Comparison of ENCODE assay signal across 1 cellular context in the genomic region with DNA sequence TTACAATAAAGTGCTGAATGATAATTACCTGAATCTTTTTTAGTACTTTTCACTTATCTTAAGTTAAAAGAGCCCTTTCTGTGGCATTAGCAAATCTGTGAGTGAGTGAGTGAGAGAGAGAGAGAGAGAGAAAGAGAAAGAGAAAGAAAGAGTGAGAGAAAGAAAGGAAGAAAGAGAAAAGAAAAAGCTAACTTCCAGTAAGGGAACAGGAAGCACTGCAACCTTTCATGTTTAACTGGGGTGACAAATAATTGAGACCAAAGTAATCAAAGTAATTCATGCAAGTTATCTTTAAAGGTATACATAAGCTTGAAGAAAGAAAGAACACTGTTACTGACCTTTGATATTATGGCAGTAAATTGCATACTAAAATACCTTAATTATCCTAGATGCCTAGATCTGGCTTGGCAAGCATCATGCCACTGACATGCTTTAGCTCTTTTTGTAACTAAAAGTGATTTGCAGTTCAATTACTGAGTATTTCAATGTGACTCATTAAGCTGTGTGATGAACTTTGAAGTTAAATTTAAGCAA.
TF ChIP-seq lines count a peak whose summit lies in the region.

No MANE protein-coding gene starts in this region.

TF ChIP-seq in HCT116, 20 proteins besides CTCF, POLR2A, EP300 and RAD21 (continued from another document):
- TF ChIP-seq, protein P1, sequence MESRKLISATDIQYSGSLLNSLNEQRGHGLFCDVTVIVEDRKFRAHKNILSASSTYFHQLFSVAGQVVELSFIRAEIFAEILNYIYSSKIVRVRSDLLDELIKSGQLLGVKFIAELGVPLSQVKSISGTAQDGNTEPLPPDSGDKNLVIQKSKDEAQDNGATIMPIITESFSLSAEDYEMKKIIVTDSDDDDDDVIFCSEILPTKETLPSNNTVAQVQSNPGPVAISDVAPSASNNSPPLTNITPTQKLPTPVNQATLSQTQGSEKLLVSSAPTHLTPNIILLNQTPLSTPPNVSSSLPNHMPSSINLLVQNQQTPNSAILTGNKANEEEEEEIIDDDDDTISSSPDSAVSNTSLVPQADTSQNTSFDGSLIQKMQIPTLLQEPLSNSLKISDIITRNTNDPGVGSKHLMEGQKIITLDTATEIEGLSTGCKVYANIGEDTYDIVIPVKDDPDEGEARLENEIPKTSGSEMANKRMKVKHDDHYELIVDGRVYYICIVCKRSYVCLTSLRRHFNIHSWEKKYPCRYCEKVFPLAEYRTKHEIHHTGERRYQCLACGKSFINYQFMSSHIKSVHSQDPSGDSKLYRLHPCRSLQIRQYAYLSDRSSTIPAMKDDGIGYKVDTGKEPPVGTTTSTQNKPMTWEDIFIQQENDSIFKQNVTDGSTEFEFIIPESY (IDR thresholded peaks at IDR 0.05; ENCODE audit: extremely low read depth, insufficient replicate concordance, low read length) = no peak
- TF ChIP-seq, protein P2, sequence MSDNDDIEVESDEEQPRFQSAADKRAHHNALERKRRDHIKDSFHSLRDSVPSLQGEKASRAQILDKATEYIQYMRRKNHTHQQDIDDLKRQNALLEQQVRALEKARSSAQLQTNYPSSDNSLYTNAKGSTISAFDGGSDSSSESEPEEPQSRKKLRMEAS (IDR thresholded peaks at IDR 0.05) = no peak
- TF ChIP-seq ZNF274 (IDR thresholded peaks at IDR 0.05; ENCODE audit: low read depth, low read length) = no peak
- no peak for TF ChIP-seq JUND (IDR thresholded peaks at IDR 0.05)
- TF ChIP-seq CEBPB (IDR thresholded peaks at IDR 0.05; ENCODE audit: low read depth) = no peak
- TF ChIP-seq SRF (IDR thresholded peaks at IDR 0.05; ENCODE audit: low read depth) = no peak
- no peak for TF ChIP-seq EGR1 (IDR thresholded peaks at IDR 0.05; ENCODE audit: low read depth)
- no peak for TF ChIP-seq FOSL1 (IDR thresholded peaks at IDR 0.05; ENCODE audit: low read depth)
- TF ChIP-seq, protein P3, sequence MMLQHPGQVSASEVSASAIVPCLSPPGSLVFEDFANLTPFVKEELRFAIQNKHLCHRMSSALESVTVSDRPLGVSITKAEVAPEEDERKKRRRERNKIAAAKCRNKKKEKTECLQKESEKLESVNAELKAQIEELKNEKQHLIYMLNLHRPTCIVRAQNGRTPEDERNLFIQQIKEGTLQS (IDR thresholded peaks at IDR 0.05) = no peak
- no peak for TF ChIP-seq CBX3 (IDR thresholded peaks at IDR 0.05; ENCODE audit: low read depth)
- TF ChIP-seq, protein P4, sequence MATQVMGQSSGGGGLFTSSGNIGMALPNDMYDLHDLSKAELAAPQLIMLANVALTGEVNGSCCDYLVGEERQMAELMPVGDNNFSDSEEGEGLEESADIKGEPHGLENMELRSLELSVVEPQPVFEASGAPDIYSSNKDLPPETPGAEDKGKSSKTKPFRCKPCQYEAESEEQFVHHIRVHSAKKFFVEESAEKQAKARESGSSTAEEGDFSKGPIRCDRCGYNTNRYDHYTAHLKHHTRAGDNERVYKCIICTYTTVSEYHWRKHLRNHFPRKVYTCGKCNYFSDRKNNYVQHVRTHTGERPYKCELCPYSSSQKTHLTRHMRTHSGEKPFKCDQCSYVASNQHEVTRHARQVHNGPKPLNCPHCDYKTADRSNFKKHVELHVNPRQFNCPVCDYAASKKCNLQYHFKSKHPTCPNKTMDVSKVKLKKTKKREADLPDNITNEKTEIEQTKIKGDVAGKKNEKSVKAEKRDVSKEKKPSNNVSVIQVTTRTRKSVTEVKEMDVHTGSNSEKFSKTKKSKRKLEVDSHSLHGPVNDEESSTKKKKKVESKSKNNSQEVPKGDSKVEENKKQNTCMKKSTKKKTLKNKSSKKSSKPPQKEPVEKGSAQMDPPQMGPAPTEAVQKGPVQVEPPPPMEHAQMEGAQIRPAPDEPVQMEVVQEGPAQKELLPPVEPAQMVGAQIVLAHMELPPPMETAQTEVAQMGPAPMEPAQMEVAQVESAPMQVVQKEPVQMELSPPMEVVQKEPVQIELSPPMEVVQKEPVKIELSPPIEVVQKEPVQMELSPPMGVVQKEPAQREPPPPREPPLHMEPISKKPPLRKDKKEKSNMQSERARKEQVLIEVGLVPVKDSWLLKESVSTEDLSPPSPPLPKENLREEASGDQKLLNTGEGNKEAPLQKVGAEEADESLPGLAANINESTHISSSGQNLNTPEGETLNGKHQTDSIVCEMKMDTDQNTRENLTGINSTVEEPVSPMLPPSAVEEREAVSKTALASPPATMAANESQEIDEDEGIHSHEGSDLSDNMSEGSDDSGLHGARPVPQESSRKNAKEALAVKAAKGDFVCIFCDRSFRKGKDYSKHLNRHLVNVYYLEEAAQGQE (IDR thresholded peaks at IDR 0.05; ENCODE audit: low read depth) = no peak
- TF ChIP-seq TCF7L2 (IDR thresholded peaks at IDR 0.05; ENCODE audit: borderline replicate concordance, extremely low read depth, insufficient read depth, insufficient read length) = no peak
- no peak for TF ChIP-seq ZFX (IDR thresholded peaks at IDR 0.05)
- TF ChIP-seq EZH2 (IDR thresholded peaks at IDR 0.05) = no peak
- no peak for TF ChIP-seq EZH2phosphoT487 (IDR thresholded peaks at IDR 0.05; ENCODE audit: borderline replicate concordance)
TF ChIP-seq in HCT116: peak in this region for 0.
